ENCODE assay signal across 8 cellular contexts in genomic region chr12:47307680-47308399, GRCh38.
DNase-seq lines count a peak whose midpoint lies in the region; ATAC-seq and TF ChIP-seq lines count a peak whose summit lies in the region.

No MANE protein-coding gene starts in this region.

- H3K4me1 Mint-ChIP-seq in WTC11 (peaks cover 12% of the 10 kb centered on the region), type B pancreatic cell (ENCODE audit: unreplicated experiment) (no peaks in the 10 kb centered on the region)

- ATAC-seq in GM18520 (IDR thresholded peaks at IDR 0.05; ENCODE audit: unreplicated experiment), result peak; percentile 79
- ATAC-seq in HG03060 (IDR thresholded peaks at IDR 0.05; ENCODE audit: low read depth, unreplicated experiment), result peak; percentile 77
- ATAC-seq in WTC11, result peak; percentile 99

- H3K27ac Mint-ChIP-seq in WTC11, result no peak overlapping the region
- no peak overlapping the region for H3K27ac Mint-ChIP-seq in type B pancreatic cell

- H3K36me3 Mint-ChIP-seq in WTC11 (no peaks in the 10 kb centered on the region), type B pancreatic cell (no peaks in the 10 kb centered on the region)

- POLR2A ChIA-PET in WTC11 (lab: Charles Lee), result interaction anchor here (0.5 to 0.6 kb wide), 2 partner anchors 64 to 87 kb away, joined by 3 read pairs; no protein-coding TSS in a partner anchor

- DNase-seq in AG08396 (ENCODE audit: low spot score) (peak; percentile 63), NCI-H2196 (lab: John Stamatoyannopoulos, UW; ENCODE audit: unreplicated experiment) (peak; percentile 44), WTC11 (ENCODE audit: low spot score) (peak; percentile 36), dermis blood vessel endothelial cell (peak; percentile 64), myocyte (ENCODE audit: low read depth) (peak; percentile 74), type B pancreatic cell (ENCODE audit: extremely low spot score, unreplicated experiment) (no peak)

- H3K4me3 Mint-ChIP-seq in WTC11, result no peak overlapping the region
- H3K4me3 Mint-ChIP-seq in type B pancreatic cell, result no peak overlapping the region

- TF ChIP-seq CTCF in WTC11 (IDR thresholded peaks at IDR 0.05), result peak; percentile 43; the same call in 1 of the 2 replicates
- TF ChIP-seq CTCF in type B pancreatic cell (conservative IDR thresholded peaks at IDR 0.05), result peak; percentile 73

- H3K27me3 Mint-ChIP-seq in WTC11 (ENCODE audit: low read depth), result peaks cover 3% of the 10 kb centered on the region; the same call in 1 of the 2 replicates
- no peaks in the 10 kb centered on the region for H3K27me3 Mint-ChIP-seq in type B pancreatic cell

- CTCF ChIA-PET in WTC11 (lab: Charles Lee), result interaction anchor here (0.6 to 2.8 kb wide), 10 partner anchors 14 to 324 kb away, joined by 3 to 13 read pairs (median 4); no protein-coding TSS in a partner anchor

- H3K9me3 Mint-ChIP-seq in WTC11, result peaks cover 7% of the 10 kb centered on the region; the same call in 1 of the 2 replicates
- no peaks in the 10 kb centered on the region for H3K9me3 Mint-ChIP-seq in type B pancreatic cell

TF ChIP-seq in WTC11, 78 proteins besides CTCF, POLR2A, EP300 and RAD21:
- TF ChIP-seq ZNF532 (CRISPR knock-in tag; IDR thresholded peaks at IDR 0.05; ENCODE audit: borderline replicate concordance), result no peak
- no peak for TF ChIP-seq HMGA2 (CRISPR knock-in tag; IDR thresholded peaks at IDR 0.05)
